In genomic region chr1:186828612-186829542, GRCh38 we compare ENCODE assay signal across 8 cellular contexts. TPM values are rescaled to one million over a fixed set of nuclear protein-coding genes. Genes with fewer than 3 reads are reported as not detected.
DNase-seq lines count a peak whose midpoint lies in the region; ATAC-seq and TF ChIP-seq lines count a peak whose summit lies in the region.

PLA2G4A (plus strand) TSS chr1:186828949; CDS start chr1:186854355, 25,406 bp downstream.

- H3K14ac ChIP-seq in H9 (ENCODE audit: insufficient read depth, low read length): peak within 1 kb of the TSS; percentile 49; the same call in 1 of the 2 replicates
- H3K14ac ChIP-seq in neuronal stem cell (ENCODE audit: low read length): no peak within 1 kb of the TSS

- no peak within 1 kb of the TSS for H3K56ac ChIP-seq in H9 (ENCODE audit: insufficient read length, low read depth, low read length)

- no peak within 1 kb of the TSS for H2BK20ac ChIP-seq in H9 (ENCODE audit: low read depth, low read length, poor library complexity, severe bottlenecking)

- peaks cover 6% of the 10 kb centered on the region for H3K23me2 ChIP-seq in H9 (ENCODE audit: insufficient read length, low read depth, low read length, poor library complexity, severe bottlenecking)

- H3K23ac ChIP-seq in H9 (ENCODE audit: insufficient read length, low read depth, low read length): no peak within 1 kb of the TSS
- no peak within 1 kb of the TSS for H3K23ac ChIP-seq in neuronal stem cell (ENCODE audit: low read depth, low read length, poor library complexity)

- TF ChIP-seq CTCF in H9 (conservative IDR thresholded peaks at IDR 0.05) (no peak), foreskin keratinocyte (conservative IDR thresholded peaks at IDR 0.05) (no peak)
- TF ChIP-seq CTCF in activated CD8-positive, alpha-beta T cell treated with anti-CD3 and anti-CD28 coated beads for 36 hours (IDR thresholded peaks at IDR 0.05): no peak

- H2BK120ac ChIP-seq in H9 (ENCODE audit: low read depth, low read length, poor library complexity, severe bottlenecking) (no peak within 1 kb of the TSS), neuronal stem cell (ENCODE audit: low read depth, low read length) (no peak within 1 kb of the TSS)

- no peaks in the 10 kb centered on the region for H3K79me2 ChIP-seq in H9 (ENCODE audit: insufficient read depth, low read length)

- peaks cover 10 to 11% of the 10 kb centered on the region in 2 experiments for H3K4me1 Mint-ChIP-seq in H9
- peaks cover 4% of the 10 kb centered on the region for H3K4me1 Mint-ChIP-seq in activated CD8-positive, alpha-beta T cell treated with anti-CD3 and anti-CD28 coated beads for 36 hours (ENCODE audit: low read depth)

- DNase-seq in DMS53 (lab: John Stamatoyannopoulos, UW) (peak; percentile 25), DMS53 treated with DMSO at 0.1 percent for 48 hours (lab: John Stamatoyannopoulos, UW; ENCODE audit: unreplicated experiment) (no peak), H9 (peak; percentile 38), Kasumi-1 (lab: John Stamatoyannopoulos, UW) (peak; percentile 93 to 94), foreskin keratinocyte (peak; percentile 75 to 87), neuronal stem cell (ENCODE audit: low spot score) (no peak), NCI-H774 (lab: John Stamatoyannopoulos, UW) (no peak)
- DNase-seq in activated CD8-positive, alpha-beta T cell treated with anti-CD3 and anti-CD28 coated beads for 36 hours: peak; percentile 4

- H3T11ph ChIP-seq in H9 (ENCODE audit: low read length): no peak within 1 kb of the TSS

- H2BK12ac ChIP-seq in H9 (ENCODE audit: insufficient read length, low read depth, low read length) (no peak within 1 kb of the TSS), neuronal stem cell (ENCODE audit: low read length) (no peak within 1 kb of the TSS)

- no peak within 1 kb of the TSS for H4K91ac ChIP-seq in H9 (ENCODE audit: insufficient read length, low read depth, low read length)
- H4K91ac ChIP-seq in neuronal stem cell (ENCODE audit: low read depth, low read length, poor library complexity): no peak within 1 kb of the TSS

- H3K36me3 Mint-ChIP-seq in H9 (ENCODE audit: insufficient read depth in 1 of 3, low read depth in 3 of 3): no peaks in the 10 kb centered on the region
- no peaks in the 10 kb centered on the region for H3K36me3 Mint-ChIP-seq in activated CD8-positive, alpha-beta T cell treated with anti-CD3 and anti-CD28 coated beads for 36 hours (ENCODE audit: low read depth)

- WGBS in H9 (ENCODE audit: extremely low coverage, insufficient read length, low lambda C conversion rate): no CpG with 5 or more reads among the region's 18 CpGs
- WGBS in neuronal stem cell (ENCODE audit: extremely low coverage in 2 of 2, insufficient read length in 2 of 2, insufficient replicate concordance in 1 of 2), 2 donors: no CpG with 5 or more reads among the region's 18 CpGs

- H3K4me3 Mint-ChIP-seq in H9: peak within 1 kb of the TSS; percentile 71 to 82
- H3K4me3 Mint-ChIP-seq in activated CD8-positive, alpha-beta T cell treated with anti-CD3 and anti-CD28 coated beads for 36 hours: peak within 1 kb of the TSS; percentile 67

- H2BK15ac ChIP-seq in H9 (ENCODE audit: low read depth, low read length): no peak within 1 kb of the TSS
- H2BK15ac ChIP-seq in neuronal stem cell (ENCODE audit: low read length): no peak within 1 kb of the TSS

- no peaks in the 10 kb centered on the region for H3K9me3 Mint-ChIP-seq in H9
- no peaks in the 10 kb centered on the region for H3K9me3 Mint-ChIP-seq in activated CD8-positive, alpha-beta T cell treated with anti-CD3 and anti-CD28 coated beads for 36 hours

- no peak within 1 kb of the TSS for H2BK5ac ChIP-seq in H9 (ENCODE audit: insufficient read length, low read length)
- H2BK5ac ChIP-seq in neuronal stem cell (ENCODE audit: low read length): no peak within 1 kb of the TSS

- no peaks in the 10 kb centered on the region for H3K79me1 ChIP-seq in H9 (ENCODE audit: insufficient read depth, low read depth, low read length, poor library complexity, severe bottlenecking)
- H3K79me1 ChIP-seq in neuronal stem cell (ENCODE audit: low read depth, low read length): no peaks in the 10 kb centered on the region

- peak within 1 kb of the TSS; percentile 100 for H2AFZ ChIP-seq in H9 (ENCODE audit: low read length)
- H2AFZ ChIP-seq in neuronal stem cell (ENCODE audit: low read length): peak within 1 kb of the TSS; percentile 92

- H3K9ac ChIP-seq in H9 (ENCODE audit: extremely low read depth, insufficient read length, low read length) (peak within 1 kb of the TSS; percentile 65), neuronal stem cell (ENCODE audit: low read depth, low read length, poor library complexity) (no peak within 1 kb of the TSS)

- H3K4me2 ChIP-seq in H9 (ENCODE audit: insufficient read depth, insufficient read length, low read length) (peak within 1 kb of the TSS; percentile 96), neuronal stem cell (ENCODE audit: insufficient read depth, low read length, poor library complexity, severe bottlenecking) (peak within 1 kb of the TSS; percentile 60)

- H3K18ac ChIP-seq in H9 (ENCODE audit: insufficient read length, low read depth, low read length): no peak within 1 kb of the TSS
- H3K18ac ChIP-seq in neuronal stem cell (ENCODE audit: low read length): no peak within 1 kb of the TSS

- H3K9me3 ChIP-seq in H9 (ENCODE audit: control insufficient read depth, low read depth, low read length) (no peaks in the 10 kb centered on the region), neuronal stem cell (replicated peaks in 1 of 2; ENCODE audit: control insufficient read depth in 2 of 2, insufficient read depth in 1 of 2, low read depth in 1 of 2, low read length in 2 of 2) (no peaks in the 10 kb centered on the region)

- H3K4me1 ChIP-seq in H9 (ENCODE audit: insufficient read depth, low read length) (no peaks in the 10 kb centered on the region), foreskin keratinocyte (no peaks in the 10 kb centered on the region), neuronal stem cell (ENCODE audit: control insufficient read depth in 2 of 2, insufficient read depth in 1 of 2, low read depth in 1 of 2, low read length in 2 of 2) (peaks cover 0 to 2% of the 10 kb centered on the region in 2 donors)

- no peak within 1 kb of the TSS for H3K4ac ChIP-seq in H9 (ENCODE audit: low read depth, low read length)
- no peak within 1 kb of the TSS for H3K4ac ChIP-seq in neuronal stem cell (ENCODE audit: low read length)

- H4K5ac ChIP-seq in H9 (ENCODE audit: insufficient read length, low read depth, low read length): no peak within 1 kb of the TSS

- CTCF ChIA-PET in activated CD8-positive, alpha-beta T cell treated with anti-CD3 and anti-CD28 coated beads for 36 hours (lab: Charles Lee): interaction anchor here (1.0 kb wide), 1 partner anchor 158 kb away, joined by 4 read pairs; no protein-coding TSS in a partner anchor

- no peaks in the 10 kb centered on the region for H3K27me3 ChIP-seq in H9 (ENCODE audit: insufficient read depth, low read length)
- no peaks in the 10 kb centered on the region for H3K27me3 ChIP-seq in foreskin keratinocyte
- H3K27me3 ChIP-seq in neuronal stem cell (ENCODE audit: control insufficient read depth in 3 of 3, insufficient read depth in 3 of 3, low read depth in 1 of 3, low read length in 3 of 3): peaks cover 0 to 3% (median 0%) of the 10 kb centered on the region in 3 experiments

- peak within 1 kb of the TSS; percentile 26 to 68 for H3K4me3 ChIP-seq in neuronal stem cell (ENCODE audit: low read length in 2 of 2)

- peaks cover 15% of the 10 kb centered on the region for H3K27me3 Mint-ChIP-seq in H9 (ENCODE audit: low read depth)
- H3K27me3 Mint-ChIP-seq in activated CD8-positive, alpha-beta T cell treated with anti-CD3 and anti-CD28 coated beads for 36 hours: peaks cover 15% of the 10 kb centered on the region

- POLR2A ChIA-PET in activated CD8-positive, alpha-beta T cell treated with anti-CD3 and anti-CD28 coated beads for 36 hours (lab: Charles Lee): no interaction called here

- H3K27ac ChIP-seq in H9 (ENCODE audit: insufficient read length, low read depth, low read length): no peak within 1 kb of the TSS
- H3K27ac ChIP-seq in foreskin keratinocyte: peak within 1 kb of the TSS; percentile 51
- no peak within 1 kb of the TSS for H3K27ac ChIP-seq in neuronal stem cell (replicated peaks; ENCODE audit: low read length)

- ATAC-seq in activated CD8-positive, alpha-beta T cell treated with anti-CD3 and anti-CD28 coated beads for 36 hours: peak; percentile 37
- peak; percentile 94 for ATAC-seq in foreskin keratinocyte

- H4K8ac ChIP-seq in H9 (replicated peaks; ENCODE audit: insufficient read length, low read depth, low read length): no peak within 1 kb of the TSS
- H4K8ac ChIP-seq in neuronal stem cell (ENCODE audit: low read depth, low read length): no peak within 1 kb of the TSS

- H2AK5ac ChIP-seq in H9 (ENCODE audit: insufficient read length, low read length) (no peak within 1 kb of the TSS), neuronal stem cell (ENCODE audit: low read depth, low read length) (no peak within 1 kb of the TSS)

- H3K36me3 ChIP-seq in neuronal stem cell (replicated peaks in 1 of 2; ENCODE audit: control insufficient read depth in 2 of 2, insufficient read depth in 2 of 2, low read length in 2 of 2): no peaks in the 10 kb centered on the region

- intact Hi-C loops in activated CD8-positive, alpha-beta T cell treated with anti-CD3 and anti-CD28 coated beads for 36 hours (cut with micrococcal nuclease): no loop called here

- H4K20me1 ChIP-seq in H9 (ENCODE audit: control insufficient read depth, insufficient read depth, insufficient read length): no peaks in the 10 kb centered on the region

- H3K27ac Mint-ChIP-seq in H9: no peak within 1 kb of the TSS; a peak in 1 of 7 replicates
- H3K27ac Mint-ChIP-seq in activated CD8-positive, alpha-beta T cell treated with anti-CD3 and anti-CD28 coated beads for 36 hours: no peak within 1 kb of the TSS

RNA-seq across cellular contexts. Expression of gene PLA2G4A, which starts in this region (rescaled TPM):
- total RNA-seq in H9 (2021): 0.39 and 0.72 TPM in 2 replicates
- total RNA-seq in activated CD8-positive, alpha-beta T cell treated with anti-CD3 and anti-CD28 coated beads for 36 hours: under 1 TPM in 1 of 2 experiments, not detected in 1; 0.11 TPM
- total RNA-seq in foreskin keratinocyte: 11.4 and 16.1 TPM in 2 replicates
- 4.7 and 7.2 TPM in 2 replicates for polyA plus RNA-seq in foreskin keratinocyte
- polyA plus RNA-seq in neuronal stem cell (2013, experiment 1 of 2): 0.77 TPM
- polyA plus RNA-seq in neuronal stem cell (2013, experiment 2 of 2): 0.86 TPM

Comparison
In these comparisons a context has a peak if more than half of its experiments do, and no peak if none do; other contexts are left out.
1. DNase-seq: peak in DMS53 (single experiment), Kasumi-1 (2 of 2) and foreskin keratinocyte (2 of 2); none in DMS53 treated with DMSO at 0.1 percent for 48 hours (single experiment), neuronal stem cell (single experiment) and NCI-H774 (single experiment).
2. Peak in DNase-seq, H3K9ac ChIP-seq and H3K4me2 ChIP-seq in H9; RNA of the gene not detected or under 1 TPM.
3. Peak in DNase-seq and ATAC-seq in activated CD8-positive, alpha-beta T cell treated with anti-CD3 and anti-CD28 coated beads for 36 hours; RNA of the gene not detected or under 1 TPM.